ENCODE assay signal across 1 cellular context in the genomic region with DNA sequence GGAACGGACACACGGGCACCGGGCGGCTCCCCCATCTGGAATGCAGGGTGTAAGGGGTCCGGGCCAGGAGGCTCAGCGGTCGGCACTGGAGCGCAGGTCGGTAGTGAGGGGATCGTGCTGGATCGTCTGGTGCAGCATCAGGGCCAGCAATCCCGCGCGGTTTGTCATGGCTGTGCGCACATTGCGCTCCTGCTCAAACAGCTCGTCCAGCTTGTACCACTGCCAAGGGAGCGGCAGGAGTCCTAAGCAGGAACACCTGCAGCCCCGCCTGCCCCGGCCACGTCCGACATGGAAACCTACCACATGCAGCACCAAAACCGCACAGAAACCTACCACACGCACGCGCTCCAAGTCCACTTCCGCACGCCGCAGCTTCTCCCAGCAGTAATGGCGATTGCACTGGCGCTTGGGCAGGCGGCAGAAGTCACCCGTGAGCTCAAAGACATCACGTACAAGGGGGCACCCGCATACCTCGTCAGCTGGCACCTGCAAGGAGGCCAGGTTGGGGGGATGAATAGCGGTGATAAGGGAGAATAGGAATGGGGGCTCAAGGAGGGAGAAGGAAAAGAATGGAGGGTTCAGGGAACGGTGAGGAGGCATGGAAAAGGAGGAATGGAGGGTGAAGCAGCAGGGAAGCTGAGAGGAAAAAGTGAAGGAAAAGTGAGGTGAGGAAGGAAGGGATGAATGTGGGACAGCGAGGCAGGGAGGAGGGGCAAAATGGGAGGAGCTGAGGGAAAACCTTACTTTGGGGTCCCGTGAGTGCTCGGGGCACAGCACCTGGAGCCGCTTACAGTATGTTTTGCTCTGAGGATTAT.
TF ChIP-seq lines count a peak whose summit lies in the region.

No MANE protein-coding gene starts in this region.

TF ChIP-seq in HEK293, 187 proteins besides CTCF, POLR2A, EP300 and RAD21 (continued from another document):
- TF ChIP-seq PRDM2 (tag by site-specific recombination; IDR thresholded peaks at IDR 0.05; ENCODE audit: borderline replicate concordance), result no peak
- TF ChIP-seq ZNF175 (tag by site-specific recombination; IDR thresholded peaks at IDR 0.05), result no peak
- TF ChIP-seq ZNF580 (tag by site-specific recombination; IDR thresholded peaks at IDR 0.05), result no peak
- no peak for TF ChIP-seq ZNF148 (tag by site-specific recombination; IDR thresholded peaks at IDR 0.05; ENCODE audit: borderline replicate concordance)
- TF ChIP-seq ZIC2 (tag by site-specific recombination; IDR thresholded peaks at IDR 0.05), result no peak
- no peak for TF ChIP-seq OVOL3 (tag by site-specific recombination; IDR thresholded peaks at IDR 0.05)
